9 cellular contexts compared by ENCODE assay signal in genomic region chr11:61747389-61748285, GRCh38. TPM values are rescaled to one million over a fixed set of nuclear protein-coding genes. Genes with fewer than 3 reads are reported as not detected.
A peak's percentile ranks its signal among the peaks of the same experiment; 100 is the strongest.
DNase-seq lines count a peak whose midpoint lies in the region; ATAC-seq and TF ChIP-seq lines count a peak whose summit lies in the region.
"Had no signal": no experiment of that assay in that cellular context is flagged by ENCODE, and none has a peak within 500 bp of the region (broad histone marks: within the 10 kb centered on the region; RNA-seq: fewer than 3 reads in every experiment).

No MANE protein-coding gene starts in this region.

- no peak overlapping the region for H3K4me3 ChIP-seq in left ventricle myocardium inferior
- H3K4me3 ChIP-seq: BLaER1 treated with 17β-estradiol and CSF1 and Interleukin-3, amounts not matched to agents 10 nM and 100 nM had no signal

- TF ChIP-seq CTCF in left ventricle myocardium inferior (IDR thresholded peaks at IDR 0.05; ENCODE audit: borderline replicate concordance): peak; percentile 93

- intact Hi-C loops in left ventricle myocardium inferior (cut with micrococcal nuclease) (no loop called here), posterior vena cava (cut with DNase I) (no loop called here)

- DNase-seq in NCI-H2081 (lab: John Stamatoyannopoulos, UW) (peak; percentile 9 to 16), NCI-H2081 treated with DMSO at 0.1 percent for 48 hours (lab: John Stamatoyannopoulos, UW) (no peak), RPMI8226 (peak; percentile 80), anterior cingulate cortex (lab: John Stamatoyannopoulos, UW) (peak in 54 of 58 donors; percentile 19 to 89 (median 70)), left ventricle myocardium inferior (peak; percentile 76), posterior vena cava (ENCODE audit: low spot score) (peak; percentile 92)

- no peak overlapping the region for H3K27ac ChIP-seq in left ventricle myocardium inferior (replicated peaks)
- H3K27ac ChIP-seq: BLaER1 treated with 17β-estradiol and CSF1 and Interleukin-3, amounts not matched to agents 10 nM and 100 nM had no signal

- ATAC-seq in HG03196 (IDR thresholded peaks at IDR 0.05; ENCODE audit: unreplicated experiment): peak; percentile 43
- no peak for ATAC-seq in GM21367 (IDR thresholded peaks at IDR 0.05; ENCODE audit: unreplicated experiment)

- H3K27me3 ChIP-seq in left ventricle myocardium inferior (ENCODE audit: low read depth): peaks cover 24% of the 10 kb centered on the region

- H3K36me3 ChIP-seq in left ventricle myocardium inferior: peaks cover 4% of the 10 kb centered on the region

- no peaks in the 10 kb centered on the region for H3K9me3 ChIP-seq in left ventricle myocardium inferior (replicated peaks)
- H3K9me3 ChIP-seq: BLaER1 treated with 17β-estradiol and CSF1 and Interleukin-3, amounts not matched to agents 10 nM and 100 nM had no signal

- H3K4me1 ChIP-seq in left ventricle myocardium inferior: peaks cover 12% of the 10 kb centered on the region

RNA-seq across cellular contexts. Expression of gene MYRF, which starts 4.8 kb away (rescaled TPM):
- total RNA-seq in left ventricle myocardium inferior (0.14 TPM), posterior vena cava (1 to 10 TPM; 3.1 to 3.7 TPM)

RNA-seq across cellular contexts. Expression of gene TMEM258, which starts 44.8 kb away (rescaled TPM):
- total RNA-seq in left ventricle myocardium inferior (117 TPM), posterior vena cava (10 to 100 TPM; 78.2 to 84.7 TPM)

RNA-seq across cellular contexts. Expression of gene FEN1, which starts 45.1 kb away (rescaled TPM):
- total RNA-seq in left ventricle myocardium inferior (5.8 TPM), posterior vena cava (1 to 10 TPM; 4.6 to 6.0 TPM)
